1 cellular context compared by ENCODE assay signal in the genomic region with DNA sequence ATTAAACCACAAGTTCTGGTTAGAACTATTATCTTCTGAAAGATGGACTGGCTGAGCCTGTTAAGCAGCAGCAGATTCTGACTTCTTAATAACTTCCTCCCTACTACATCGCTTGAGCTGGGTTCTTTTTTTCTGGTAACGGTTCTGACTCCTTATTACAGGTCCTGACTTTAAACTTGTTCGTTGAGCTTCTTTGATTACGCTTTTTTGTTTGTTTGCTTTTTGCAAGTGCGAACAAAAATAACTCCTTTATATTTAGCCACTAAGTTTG.
TF ChIP-seq lines count a peak whose summit lies in the region.

No MANE protein-coding gene starts in this region.

TF ChIP-seq in H1, 55 proteins besides CTCF, POLR2A, EP300 and RAD21:
- TF ChIP-seq RNF2 (IDR thresholded peaks at IDR 0.05; ENCODE audit: borderline replicate concordance, low read depth, low read length, missing control alignments, poor library complexity, severe bottlenecking) (no peak), PHF8 (conservative IDR thresholded peaks at IDR 0.05; ENCODE audit: low read depth, low read length) (0 out of 2 replicates have a peak, but pooled peaks have one; percentile 5)
TF ChIP-seq in H1: peak in this region for 1.
